In genomic region chr17:45311406-45311761, GRCh38 we compare ENCODE assay signal across 8 cellular contexts.
DNase-seq lines count a peak whose midpoint lies in the region; ATAC-seq and TF ChIP-seq lines count a peak whose summit lies in the region.

No MANE protein-coding gene starts in this region.

- peak overlapping the region; percentile 90 for H3K27ac Mint-ChIP-seq in stimulated activated memory B cell treated with anti-CD40 and anti-IgM and Interleukin-4, amounts not matched to agents 10 μg/mL and 1 μg/mL and 100 μg/mL, for 72 hours

- H3K4me1 ChIP-seq in RWPE2 (ENCODE audit: insufficient read depth, poor library complexity, severe bottlenecking) = peaks cover 60% of the 10 kb centered on the region

- H3K27ac ChIP-seq in RWPE2 (ENCODE audit: poor library complexity, severe bottlenecking) = peak overlapping the region; percentile 98

- no peaks in the 10 kb centered on the region for H3K9me3 ChIP-seq in RWPE2 (ENCODE audit: severe bottlenecking)

- DNase-seq in NCI-H1092 treated with DMSO at 0.1 percent for 48 hours (lab: John Stamatoyannopoulos, UW) = peak; percentile 48
- no peak for DNase-seq in NCI-H1092 (lab: John Stamatoyannopoulos, UW)
- DNase-seq in RWPE2 (ENCODE audit: low spot score) = no peak
- no peak for DNase-seq in foreskin fibroblast

- H3K36me3 ChIP-seq in RWPE2 (ENCODE audit: low read depth) = peaks cover 27% of the 10 kb centered on the region

- H3K27me3 ChIP-seq in RWPE2 (ENCODE audit: insufficient read depth, poor library complexity, severe bottlenecking) = no peaks in the 10 kb centered on the region

- ATAC-seq in RWPE2 (ENCODE audit: low read depth) = no peak
- ATAC-seq in stimulated activated memory B cell treated with anti-CD40 and anti-IgM and Interleukin-4, amounts not matched to agents 10 μg/mL and 1 μg/mL and 100 μg/mL, for 72 hours = no peak
- no peak for ATAC-seq in HG03354 (IDR thresholded peaks at IDR 0.05; ENCODE audit: poor library complexity, severe bottlenecking, unreplicated experiment)
- ATAC-seq in GM18909 (IDR thresholded peaks at IDR 0.05; ENCODE audit: poor library complexity, unreplicated experiment) = no peak
- ATAC-seq in HG03378 (IDR thresholded peaks at IDR 0.05; ENCODE audit: unreplicated experiment) = no peak

- TF ChIP-seq CTCF in RWPE2 (IDR thresholded peaks at IDR 0.05; ENCODE audit: poor library complexity, severe bottlenecking) (no peak), foreskin fibroblast (IDR thresholded peaks at IDR 0.05; ENCODE audit: low read depth, low read length) (peak; percentile 19)

- peaks cover 85% of the 10 kb centered on the region for H3K36me3 Mint-ChIP-seq in stimulated activated memory B cell treated with anti-CD40 and anti-IgM and Interleukin-4, amounts not matched to agents 10 μg/mL and 1 μg/mL and 100 μg/mL, for 72 hours

- H3K4me3 ChIP-seq in RWPE2 (ENCODE audit: severe bottlenecking) = no peak overlapping the region
- no peak overlapping the region for H3K4me3 ChIP-seq in foreskin fibroblast (ENCODE audit: low read depth in 1 of 2, low read length in 2 of 2)

- peaks cover 86% of the 10 kb centered on the region for H3K4me1 Mint-ChIP-seq in stimulated activated memory B cell treated with anti-CD40 and anti-IgM and Interleukin-4, amounts not matched to agents 10 μg/mL and 1 μg/mL and 100 μg/mL, for 72 hours

- no peaks in the 10 kb centered on the region for H3K27me3 Mint-ChIP-seq in stimulated activated memory B cell treated with anti-CD40 and anti-IgM and Interleukin-4, amounts not matched to agents 10 μg/mL and 1 μg/mL and 100 μg/mL, for 72 hours

- H3K4me3 Mint-ChIP-seq in stimulated activated memory B cell treated with anti-CD40 and anti-IgM and Interleukin-4, amounts not matched to agents 10 μg/mL and 1 μg/mL and 100 μg/mL, for 72 hours = peak overlapping the region; percentile 89

- H3K9me3 Mint-ChIP-seq in stimulated activated memory B cell treated with anti-CD40 and anti-IgM and Interleukin-4, amounts not matched to agents 10 μg/mL and 1 μg/mL and 100 μg/mL, for 72 hours = no peaks in the 10 kb centered on the region
